29 cellular contexts compared by ENCODE assay signal in the genomic region with DNA sequence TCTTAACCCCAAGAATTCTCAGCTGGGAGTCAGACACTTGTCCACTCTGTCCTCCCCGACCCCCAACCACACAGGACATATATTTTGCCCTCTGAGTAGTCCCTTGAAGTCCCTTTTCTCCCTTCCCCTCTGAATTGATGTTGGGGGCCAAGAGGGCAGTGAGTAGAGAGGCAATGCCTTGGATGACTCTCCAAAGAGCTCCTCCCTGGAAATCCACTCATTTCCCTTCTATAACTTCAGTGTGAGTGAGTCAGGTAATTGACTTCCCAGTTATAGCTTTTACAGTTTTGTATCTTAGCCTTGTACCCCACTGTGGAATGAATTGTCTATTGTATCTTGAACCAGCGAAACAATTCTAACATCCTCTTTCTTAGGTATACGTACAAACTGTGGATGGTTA. TPM values are rescaled to one million over a fixed set of nuclear protein-coding genes. Genes with fewer than 3 reads are reported as not detected.
"Had no signal": no experiment of that assay in that cellular context is flagged by ENCODE, and none has a peak within 500 bp of the region (broad histone marks: within the 10 kb centered on the region; RNA-seq: fewer than 3 reads in every experiment).

No MANE protein-coding gene starts in this region.

- H3K36me3 ChIP-seq: Peyer's patch, SJCRH30 had no signal

- H3K9ac ChIP-seq: SK-N-SH had no signal

- DNase-seq: activated B cell treated with CpG ODN at 0.5 μM for 24 hours; activated CD4-positive, alpha-beta T cell treated with anti-CD3 and anti-CD28 coated beads for 1 hour; activated CD4-positive, alpha-beta T cell treated with anti-CD3 and anti-CD28 coated beads, Interleukin-2, amount 10 ng/mL, durations not matched to agents 24 days and 14 days; activated CD4-positive, alpha-beta T cell treated with anti-CD3 and anti-CD28 coated beads, Interleukin-2, amount 50 U/mL, for 48 hours; activated CD8-positive, alpha-beta memory T cell treated with anti-CD3 and anti-CD28 coated beads for 24 hours; activated effector memory CD4-positive, alpha-beta T cell treated with anti-CD3 and anti-CD28 coated beads, Interleukin-2, amount 50 U/mL, for 16 hours; activated naive CD4-positive, alpha-beta T cell treated with anti-CD3 and anti-CD28 coated beads for 36 hours; activated T-cell treated with anti-CD3 and anti-CD28 coated beads, Interleukin-2, amount 50 U/mL, for 4 hours; amygdala; cerebellar nuclear complex; Kasumi-1; NCI-H1048; NCI-H1417 treated with DMSO at 0.1 percent for 48 hours; NCI-H1694; NCI-H2029; NCI-H2107; NCI-H2171 treated with DMSO at 0.1 percent for 48 hours; NCI-H510A treated with DMSO at 0.1 percent for 48 hours; NCI-H69; NK-92 treated with Interleukin-12 subunit alpha and Interleukin-12 subunit beta, amount 100 ng/mL, for 24 hours; OCI-M1; Peyer's patch; Right ventricle myocardium superior; SJCRH30; SK-N-SH; T-helper 1 cell had no signal

- H3K4me3 ChIP-seq: Peyer's patch, SJCRH30 had no signal

- H3K4me1 ChIP-seq: Peyer's patch had no signal

- H3K4me1 Mint-ChIP-seq: activated B cell treated with CpG ODN at 0.5 μM for 24 hours; activated CD4-positive, alpha-beta T cell treated with anti-CD3 and anti-CD28 coated beads, Interleukin-2, amount 10 ng/mL, durations not matched to agents 24 days and 14 days had no signal

- H3K27me3 ChIP-seq: Peyer's patch, SJCRH30 had no signal

- FAIRE-seq: colon had no signal

- H3K27ac ChIP-seq: Peyer's patch, RWPE1, SJCRH30 had no signal

- H3K9me3 ChIP-seq: Peyer's patch, SK-N-SH had no signal

- H3K27ac Mint-ChIP-seq: activated B cell treated with CpG ODN at 0.5 μM for 24 hours; activated CD4-positive, alpha-beta T cell treated with anti-CD3 and anti-CD28 coated beads, Interleukin-2, amount 10 ng/mL, durations not matched to agents 24 days and 14 days; activated naive CD4-positive, alpha-beta T cell treated with anti-CD3 and anti-CD28 coated beads for 36 hours; activated naive CD8-positive, alpha-beta T cell had no signal

- H3K4me2 ChIP-seq: SK-N-SH had no signal

- ATAC-seq: activated T-cell treated with anti-CD3 and anti-CD28 coated beads, Interleukin-2, amount 50 U/mL, for 4 hours had no signal

- H3K9me2 ChIP-seq: SK-N-SH had no signal

- H3K9me3 Mint-ChIP-seq: activated B cell treated with CpG ODN at 0.5 μM for 24 hours; activated CD4-positive, alpha-beta T cell treated with anti-CD3 and anti-CD28 coated beads, Interleukin-2, amount 10 ng/mL, durations not matched to agents 24 days and 14 days; activated naive CD4-positive, alpha-beta T cell treated with anti-CD3 and anti-CD28 coated beads for 36 hours; activated T-cell treated with anti-CD3 and anti-CD28 coated beads, Interleukin-2, amount 50 U/mL, for 4 hours had no signal

- H3K4me3 Mint-ChIP-seq: activated B cell treated with CpG ODN at 0.5 μM for 24 hours; activated CD4-positive, alpha-beta T cell treated with anti-CD3 and anti-CD28 coated beads, Interleukin-2, amount 10 ng/mL, durations not matched to agents 24 days and 14 days; activated naive CD4-positive, alpha-beta T cell treated with anti-CD3 and anti-CD28 coated beads for 36 hours; activated naive CD8-positive, alpha-beta T cell; activated T-cell treated with anti-CD3 and anti-CD28 coated beads, Interleukin-2, amount 50 U/mL, for 4 hours had no signal

RNA-seq across cellular contexts. Expression of a gene that starts 9.2 kb away (rescaled TPM):
- total RNA-seq: activated B cell treated with CpG ODN at 0.5 μM for 24 hours; activated CD4-positive, alpha-beta T cell treated with anti-CD3 and anti-CD28 coated beads, Interleukin-2, amount 10 ng/mL, durations not matched to agents 24 days and 14 days; Peyer's patch; Right ventricle myocardium superior had no signal
- polyA plus RNA-seq: SK-N-SH had no signal
